8 cellular contexts compared by ENCODE assay signal in genomic region chr5:171941275-171941674, GRCh38.
A peak's percentile ranks its signal among the peaks of the same experiment; 100 is the strongest.
DNase-seq lines count a peak whose midpoint lies in the region; ATAC-seq, FAIRE-seq and TF ChIP-seq lines count a peak whose summit lies in the region.
"Not testable (repeated sequence)": the region's sequence is repeated elsewhere in the genome, so short reads cannot be mapped to it uniquely, and the experiment has no call there.

No MANE protein-coding gene starts in this region.

- not testable (repeated sequence) for H3K9me3 ChIP-seq in OCI-LY3 (ENCODE audit: insufficient read depth, low read length); cardiac muscle cell (ENCODE audit: low read depth)

- not testable (repeated sequence) for H3K4me3 ChIP-seq in OCI-LY3 (ENCODE audit: low read length); cardiac muscle cell

- H3K27ac ChIP-seq in OCI-LY3 (ENCODE audit: low read length), result not testable (repeated sequence)
- H3K27ac ChIP-seq in cardiac muscle cell, result peak overlapping the region; percentile 15

- not testable (repeated sequence) for H3K9me3 Mint-ChIP-seq in activated naive CD8-positive, alpha-beta T cell (ENCODE audit: low read depth)

- H3K4me1 Mint-ChIP-seq in activated naive CD8-positive, alpha-beta T cell (ENCODE audit: low read depth), result peaks cover 47% of the 10 kb centered on the region

- not testable (repeated sequence) for H3K36me3 ChIP-seq in OCI-LY3 (replicated peaks; ENCODE audit: low read depth, low read length); cardiac muscle cell

- peaks cover 60% of the 10 kb centered on the region for H4K20me1 ChIP-seq in OCI-LY3 (ENCODE audit: insufficient read depth, low read length)

- peaks cover 74% of the 10 kb centered on the region for H3K79me2 ChIP-seq in OCI-LY3 (ENCODE audit: low read length)

- not testable (repeated sequence) for H3K27me3 Mint-ChIP-seq in activated naive CD8-positive, alpha-beta T cell

- H2AFZ ChIP-seq in OCI-LY3 (ENCODE audit: low read depth, low read length), result not testable (repeated sequence)

- H3K9ac ChIP-seq in OCI-LY3 (ENCODE audit: low read length), result not testable (repeated sequence)

- H3K4me3 Mint-ChIP-seq in activated naive CD8-positive, alpha-beta T cell, result not testable (repeated sequence)

- H3K27me3 ChIP-seq in OCI-LY3 (ENCODE audit: low read depth, low read length); cardiac muscle cell: not testable (repeated sequence)

- TF ChIP-seq POLR2A in GM12891 (IDR thresholded peaks at IDR 0.05; ENCODE audit: low read depth, low read length), result not testable (repeated sequence)

- FAIRE-seq in GM12891 (lab: Jason Lieb, UNC), result peak; percentile 95

- 0 out of 2 replicates have a peak overlapping the region, but pooled peaks have one; percentile 55 for H3K4me2 ChIP-seq in OCI-LY3 (ENCODE audit: low read length)

- peak; percentile 43 for ATAC-seq in GM19043 (IDR thresholded peaks at IDR 0.05; ENCODE audit: low read depth, unreplicated experiment)
- peak; percentile 34 for ATAC-seq in GM21825 (IDR thresholded peaks at IDR 0.05; ENCODE audit: unreplicated experiment)
- ATAC-seq in HG03135 (IDR thresholded peaks at IDR 0.05; ENCODE audit: unreplicated experiment), result peak; percentile 48
- peak; percentile 55 for ATAC-seq in stimulated activated naive CD8-positive, alpha-beta T cell treated with anti-CD3 and anti-CD28 coated beads, Interleukin-15, Interleukin-2, amounts not matched to agents 100 U/mL and 50 U/mL, for 24 hours

- TF ChIP-seq CTCF in OCI-LY3 (IDR thresholded peaks at IDR 0.05; ENCODE audit: low read depth, low read length); cardiac muscle cell (IDR thresholded peaks at IDR 0.05; ENCODE audit: low read depth, low read length): not testable (repeated sequence)

- peaks cover 12% of the 10 kb centered on the region for H3K4me1 ChIP-seq in OCI-LY3 (ENCODE audit: low read length)
- peaks cover 16% of the 10 kb centered on the region for H3K4me1 ChIP-seq in cardiac muscle cell (ENCODE audit: low read depth)

- DNase-seq in GM12891 (ENCODE audit: insufficient read length, low spot score); cardiac muscle cell (ENCODE audit: low read depth in 1 of 2, low spot score in 1 of 2); stimulated activated naive CD8-positive, alpha-beta T cell treated with anti-CD3 and anti-CD28 coated beads, Interleukin-15, Interleukin-2, amounts not matched to agents 100 U/mL and 50 U/mL, for 24 hours: not testable (repeated sequence)

- H3K27ac Mint-ChIP-seq in activated naive CD8-positive, alpha-beta T cell, result peak overlapping the region; percentile 16

- not testable (repeated sequence) for H3K36me3 Mint-ChIP-seq in activated naive CD8-positive, alpha-beta T cell
